In the genomic region with DNA sequence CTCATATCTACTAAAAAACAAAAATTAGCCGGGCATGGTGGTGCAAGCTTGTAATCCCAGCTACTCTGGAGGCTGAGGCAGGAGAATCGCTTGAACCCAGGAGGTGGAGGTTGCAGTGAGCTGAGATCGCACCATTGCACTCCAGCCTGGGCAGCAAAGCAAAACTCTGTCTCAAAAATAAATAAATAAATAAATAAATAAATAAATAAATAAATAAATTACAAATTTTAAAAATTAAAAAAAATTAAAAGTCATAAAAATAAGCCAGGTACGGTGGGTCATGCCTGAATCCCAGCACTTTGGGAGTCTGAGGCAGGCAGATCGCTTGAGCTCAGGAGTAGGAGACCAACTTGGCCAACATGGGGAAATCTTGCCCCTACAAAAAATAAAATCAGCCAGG, we compare ENCODE assay signal across 1 cellular context.
TF ChIP-seq lines count a peak whose summit lies in the region.

No MANE protein-coding gene starts in this region.

TF ChIP-seq in HEK293, 187 proteins besides CTCF, POLR2A, EP300 and RAD21 (continued from another document):
- TF ChIP-seq REST (tag by site-specific recombination; IDR thresholded peaks at IDR 0.05) (peak; percentile 50; the same call in 1 of the 2 replicates), AEBP2 (tag by site-specific recombination; IDR thresholded peaks at IDR 0.05; ENCODE audit: borderline replicate concordance) (0 out of 2 replicates have a peak, but pooled peaks have one; percentile 40)
- TF ChIP-seq, protein P1, sequence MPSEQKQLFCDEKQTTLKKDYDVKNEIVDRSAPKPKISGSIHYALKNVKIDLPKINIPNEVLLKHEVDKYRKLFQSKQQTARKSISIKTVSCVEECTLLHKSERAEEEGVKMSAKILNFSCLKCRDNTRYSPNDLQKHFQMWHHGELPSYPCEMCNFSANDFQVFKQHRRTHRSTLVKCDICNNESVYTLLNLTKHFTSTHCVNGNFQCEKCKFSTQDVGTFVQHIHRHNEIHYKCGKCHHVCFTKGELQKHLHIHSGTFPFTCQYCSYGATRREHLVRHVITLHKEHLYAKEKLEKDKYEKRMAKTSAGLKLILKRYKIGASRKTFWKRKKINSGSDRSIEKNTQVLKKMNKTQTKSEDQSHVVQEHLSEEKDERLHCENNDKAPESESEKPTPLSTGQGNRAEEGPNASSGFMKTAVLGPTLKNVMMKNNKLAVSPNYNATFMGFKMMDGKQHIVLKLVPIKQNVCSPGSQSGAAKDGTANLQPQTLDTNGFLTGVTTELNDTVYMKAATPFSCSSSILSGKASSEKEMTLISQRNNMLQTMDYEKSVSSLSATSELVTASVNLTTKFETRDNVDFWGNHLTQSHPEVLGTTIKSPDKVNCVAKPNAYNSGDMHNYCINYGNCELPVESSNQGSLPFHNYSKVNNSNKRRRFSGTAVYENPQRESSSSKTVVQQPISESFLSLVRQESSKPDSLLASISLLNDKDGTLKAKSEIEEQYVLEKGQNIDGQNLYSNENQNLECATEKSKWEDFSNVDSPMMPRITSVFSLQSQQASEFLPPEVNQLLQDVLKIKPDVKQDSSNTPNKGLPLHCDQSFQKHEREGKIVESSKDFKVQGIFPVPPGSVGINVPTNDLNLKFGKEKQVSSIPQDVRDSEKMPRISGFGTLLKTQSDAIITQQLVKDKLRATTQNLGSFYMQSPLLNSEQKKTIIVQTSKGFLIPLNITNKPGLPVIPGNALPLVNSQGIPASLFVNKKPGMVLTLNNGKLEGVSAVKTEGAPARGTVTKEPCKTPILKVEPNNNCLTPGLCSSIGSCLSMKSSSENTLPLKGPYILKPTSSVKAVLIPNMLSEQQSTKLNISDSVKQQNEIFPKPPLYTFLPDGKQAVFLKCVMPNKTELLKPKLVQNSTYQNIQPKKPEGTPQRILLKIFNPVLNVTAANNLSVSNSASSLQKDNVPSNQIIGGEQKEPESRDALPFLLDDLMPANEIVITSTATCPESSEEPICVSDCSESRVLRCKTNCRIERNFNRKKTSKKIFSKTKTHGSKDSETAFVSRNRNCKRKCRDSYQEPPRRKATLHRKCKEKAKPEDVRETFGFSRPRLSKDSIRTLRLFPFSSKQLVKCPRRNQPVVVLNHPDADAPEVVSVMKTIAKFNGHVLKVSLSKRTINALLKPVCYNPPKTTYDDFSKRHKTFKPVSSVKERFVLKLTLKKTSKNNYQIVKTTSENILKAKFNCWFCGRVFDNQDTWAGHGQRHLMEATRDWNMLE (tag by site-specific recombination; conservative IDR thresholded peaks at IDR 0.05; ENCODE audit: low read depth): peak; percentile 81
